In the genomic region with DNA sequence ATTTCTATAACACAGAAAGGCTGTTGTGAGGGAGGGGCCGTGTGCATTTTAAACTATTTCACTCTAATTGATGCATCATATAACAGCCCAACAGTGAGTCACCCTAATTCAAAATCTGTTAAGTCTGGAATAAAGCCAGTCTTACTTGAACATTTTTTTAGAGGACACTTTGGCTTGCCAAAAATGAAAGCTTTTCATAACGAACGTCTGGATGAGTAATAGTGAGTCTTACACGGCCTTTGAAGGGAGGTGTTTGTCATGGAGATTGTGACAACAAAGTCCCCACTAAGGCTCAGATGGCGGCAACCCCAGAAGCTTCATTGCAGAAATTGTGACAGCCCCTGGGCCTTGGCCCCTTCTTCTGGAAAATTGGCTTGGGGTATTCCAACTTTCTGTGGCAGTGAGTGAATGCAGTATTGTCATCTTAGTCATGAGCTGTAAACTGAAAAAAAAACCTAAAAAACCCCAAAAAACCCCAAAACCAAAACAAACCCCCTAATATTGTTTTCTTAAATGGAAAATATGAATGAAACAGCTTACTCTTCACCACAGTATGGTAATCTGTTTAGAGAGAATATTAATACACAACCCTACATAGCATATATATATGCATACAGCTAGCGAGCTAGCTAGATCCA, we compare ENCODE assay signal across 8 cellular contexts.
A peak's percentile ranks its signal among the peaks of the same experiment; 100 is the strongest.
DNase-seq lines count a peak whose midpoint lies in the region; ATAC-seq and TF ChIP-seq lines count a peak whose summit lies in the region.

No MANE protein-coding gene starts in this region.

- H3K4me3 Mint-ChIP-seq in activated CD4-positive, alpha-beta T cell treated with anti-CD3 and anti-CD28 coated beads, Interleukin-2, amount 10 ng/mL, durations not matched to agents 7 days and 5 days: peak overlapping the region; percentile 55
- H3K4me3 Mint-ChIP-seq in naive thymus-derived CD4-positive, alpha-beta T cell: peak overlapping the region in 8 of 10 donors; percentile 1 to 72 (median 34)
- no peak overlapping the region for H3K4me3 Mint-ChIP-seq in Caco-2 (ENCODE audit: unreplicated experiment)

- intact Hi-C loops in naive thymus-derived CD4-positive, alpha-beta T cell (cut with micrococcal nuclease): loop anchor here (1.0 to 5.0 kb wide), 10 partner anchors 17 to 1606 kb away; a partner anchor contains a TSS
- intact Hi-C loops in Caco-2 (cut with micrococcal nuclease; ENCODE audit: unreplicated experiment): no loop called here

- H3K27me3 Mint-ChIP-seq in activated CD4-positive, alpha-beta T cell treated with anti-CD3 and anti-CD28 coated beads, Interleukin-2, amount 10 ng/mL, durations not matched to agents 7 days and 5 days: no peaks in the 10 kb centered on the region
- H3K27me3 Mint-ChIP-seq in naive thymus-derived CD4-positive, alpha-beta T cell: no peaks in the 10 kb centered on the region
- no peaks in the 10 kb centered on the region for H3K27me3 Mint-ChIP-seq in Caco-2 (ENCODE audit: insufficient read depth, unreplicated experiment)

- H3K27me3 ChIP-seq in naive thymus-derived CD4-positive, alpha-beta T cell (ENCODE audit: control insufficient read depth in 2 of 2, insufficient read depth in 2 of 2, low read length in 2 of 2): no peaks in the 10 kb centered on the region
- H3K27me3 ChIP-seq in Caco-2 (replicated peaks; ENCODE audit: control insufficient read depth, insufficient read depth, low read length): no peaks in the 10 kb centered on the region

- peaks cover 52% of the 10 kb centered on the region for H3K4me1 Mint-ChIP-seq in activated CD4-positive, alpha-beta T cell treated with anti-CD3 and anti-CD28 coated beads, Interleukin-2, amount 10 ng/mL, durations not matched to agents 7 days and 5 days
- H3K4me1 Mint-ChIP-seq in naive thymus-derived CD4-positive, alpha-beta T cell: peaks cover 8 to 52% (median 22%) of the 10 kb centered on the region in 7 donors
- peaks cover 7% of the 10 kb centered on the region for H3K4me1 Mint-ChIP-seq in Caco-2 (ENCODE audit: low read depth, unreplicated experiment)

- no peaks in the 10 kb centered on the region for H3K9me3 ChIP-seq in KOPT-K1 (ENCODE audit: insufficient read depth, low read length, poor library complexity, severe bottlenecking)
- H3K9me3 ChIP-seq in naive thymus-derived CD4-positive, alpha-beta T cell (ENCODE audit: control insufficient read depth in 2 of 3, low read length in 3 of 3): no peaks in the 10 kb centered on the region
- no peaks in the 10 kb centered on the region for H3K9me3 ChIP-seq in Caco-2

- peaks cover 8 to 18% of the 10 kb centered on the region in 2 donors for H3K4me1 ChIP-seq in naive thymus-derived CD4-positive, alpha-beta T cell (ENCODE audit: control insufficient read depth in 2 of 2, insufficient read depth in 2 of 2, low read length in 2 of 2)
- H3K4me1 ChIP-seq in Caco-2: 0 out of 2 replicates have a peak, but pooled peaks cover 4% of the 10 kb centered on the region

- peaks cover 3% of the 10 kb centered on the region for H3K36me3 Mint-ChIP-seq in activated CD4-positive, alpha-beta T cell treated with anti-CD3 and anti-CD28 coated beads, Interleukin-2, amount 10 ng/mL, durations not matched to agents 7 days and 5 days (ENCODE audit: low read depth)
- H3K36me3 Mint-ChIP-seq in naive thymus-derived CD4-positive, alpha-beta T cell: peaks cover 0 to 9% (median 0%) of the 10 kb centered on the region in 5 donors
- H3K36me3 Mint-ChIP-seq in Caco-2 (ENCODE audit: insufficient read depth, unreplicated experiment): no peaks in the 10 kb centered on the region

- H3K9me3 Mint-ChIP-seq in activated CD4-positive, alpha-beta T cell treated with anti-CD3 and anti-CD28 coated beads, Interleukin-2, amount 10 ng/mL, durations not matched to agents 7 days and 5 days: no peaks in the 10 kb centered on the region
- no peaks in the 10 kb centered on the region for H3K9me3 Mint-ChIP-seq in naive thymus-derived CD4-positive, alpha-beta T cell
- no peaks in the 10 kb centered on the region for H3K9me3 Mint-ChIP-seq in Caco-2 (ENCODE audit: unreplicated experiment)

- no peak for TF ChIP-seq CTCF in Caco-2 (IDR thresholded peaks at IDR 0.05; ENCODE audit: insufficient read depth in 1 of 2, low read depth in 1 of 2, low read length in 1 of 2, severe bottlenecking in 1 of 2, unreplicated experiment in 1 of 2)

- POLR2A ChIA-PET in activated CD4-positive, alpha-beta T cell treated with anti-CD3 and anti-CD28 coated beads, Interleukin-2, amount 10 ng/mL, durations not matched to agents 7 days and 5 days (lab: Charles Lee): interaction anchor here (0.5 to 1.5 kb wide), 2 partner anchors 17 to 104 kb away, joined by 4 to 6 read pairs; no protein-coding TSS in a partner anchor
- POLR2A ChIA-PET in naive thymus-derived CD4-positive, alpha-beta T cell (lab: Charles Lee): interaction anchor here (0.5 kb wide), 1 partner anchor 27 kb away, joined by 3 read pairs; no protein-coding TSS in a partner anchor
- POLR2A ChIA-PET in Caco-2 (lab: Charles Lee): no interaction called here

- CTCF ChIA-PET in activated CD4-positive, alpha-beta T cell treated with anti-CD3 and anti-CD28 coated beads, Interleukin-2, amount 10 ng/mL, durations not matched to agents 7 days and 5 days (lab: Charles Lee): interaction anchor here (0.9 to 3.2 kb wide), 11 partner anchors 13 to 496 kb away, joined by 3 to 16 read pairs (median 4); no protein-coding TSS in a partner anchor
- CTCF ChIA-PET in naive thymus-derived CD4-positive, alpha-beta T cell (lab: Charles Lee): interaction anchor here (4.1 kb wide), 1 partner anchor 496 kb away, joined by 18 read pairs; no protein-coding TSS in a partner anchor
- CTCF ChIA-PET in Caco-2 (lab: Charles Lee): interaction anchor here (1.0 kb wide), 1 partner anchor 303 kb away, joined by 3 read pairs; no protein-coding TSS in a partner anchor

- BruUV-seq in Caco-2 (replicated peaks; lab: Mats Ljungman, UMichigan): no TSS peak

- peak overlapping the region; percentile 97 for H3K27ac Mint-ChIP-seq in activated CD4-positive, alpha-beta T cell treated with anti-CD3 and anti-CD28 coated beads, Interleukin-2, amount 10 ng/mL, durations not matched to agents 7 days and 5 days
- peak overlapping the region; percentile 6 to 92 (median 67) for H3K27ac Mint-ChIP-seq in naive thymus-derived CD4-positive, alpha-beta T cell
- no peak overlapping the region for H3K27ac Mint-ChIP-seq in Caco-2 (ENCODE audit: unreplicated experiment)

- in situ Hi-C loops in G401 (cut with HindIII; ENCODE audit: low sequenced_read_pairs): no loop called here

- no peaks in the 10 kb centered on the region for H3K36me3 ChIP-seq in KOPT-K1 (ENCODE audit: insufficient read depth, low read length)
- no peaks in the 10 kb centered on the region for H3K36me3 ChIP-seq in naive thymus-derived CD4-positive, alpha-beta T cell (ENCODE audit: control insufficient read depth in 2 of 3, insufficient read depth in 3 of 3, low read length in 3 of 3)
- no peaks in the 10 kb centered on the region for H3K36me3 ChIP-seq in Caco-2 (ENCODE audit: control insufficient read depth, insufficient read depth, low read length)

- DNase-seq in G401 (ENCODE audit: low spot score): peak; percentile 46
- peak; percentile 86 for DNase-seq in activated CD4-positive, alpha-beta T cell treated with anti-CD3 and anti-CD28 coated beads, Interleukin-2, amount 10 ng/mL, durations not matched to agents 7 days and 5 days
- peak in 8 of 9 donors; percentile 15 to 81 (median 52) for DNase-seq in naive thymus-derived CD4-positive, alpha-beta T cell
- DNase-seq in stimulated activated naive CD4-positive, alpha-beta T cell treated with Interleukin-2 at 50 U/mL for 16 hours (lab: John Stamatoyannopoulos, UW): peak; percentile 88
- DNase-seq in Caco-2: no peak

- H3K4me3 ChIP-seq in naive thymus-derived CD4-positive, alpha-beta T cell (ENCODE audit: low read length): peak overlapping the region; percentile 9
- H3K4me3 ChIP-seq in Caco-2 (ENCODE audit: low read depth, low read length): no peak overlapping the region

- H3K27ac ChIP-seq in KOPT-K1 (ENCODE audit: low read depth, low read length, poor library complexity, severe bottlenecking) (peak overlapping the region; percentile 48), cingulate gyrus (ENCODE audit: low read depth, low read length) (peak overlapping the region; percentile 54)
- peak overlapping the region; percentile 34 for H3K27ac ChIP-seq in naive thymus-derived CD4-positive, alpha-beta T cell (ENCODE audit: low read depth, low read length)

- peak; percentile 79 for ATAC-seq in GM21737 (IDR thresholded peaks at IDR 0.05; ENCODE audit: unreplicated experiment)
- peak; percentile 87 for ATAC-seq in naive thymus-derived CD4-positive, alpha-beta T cell

Comparison
In these comparisons a context has a peak if more than half of its experiments do, and no peak if none do; other contexts are left out.
1. DNase-seq: peak in G401 (single experiment), activated CD4-positive, alpha-beta T cell treated with anti-CD3 and anti-CD28 coated beads, Interleukin-2, amount 10 ng/mL, durations not matched to agents 7 days and 5 days (single experiment), naive thymus-derived CD4-positive, alpha-beta T cell (8 of 9) and stimulated activated naive CD4-positive, alpha-beta T cell treated with Interleukin-2 at 50 U/mL for 16 hours (single experiment); none in Caco-2 (0 of 2).
2. Peak in every context shown above with its lines, with median percentiles within 50 percentile points of each other: H3K27ac ChIP-seq.